9 cellular contexts compared by ENCODE assay signal in genomic region chr17:28949185-28950016, GRCh38. TPM values are rescaled to one million over a fixed set of nuclear protein-coding genes. Genes with fewer than 3 reads are reported as not detected.
A peak's percentile ranks its signal among the peaks of the same experiment; 100 is the strongest.
DNase-seq lines count a peak whose midpoint lies in the region; ATAC-seq and TF ChIP-seq lines count a peak whose summit lies in the region.
"Had no signal": no experiment of that assay in that cellular context is flagged by ENCODE, and none has a peak within 500 bp of the region (broad histone marks: within the 10 kb centered on the region; RNA-seq: fewer than 3 reads in every experiment).

No MANE protein-coding gene starts in this region.

- peak overlapping the region; percentile 93 for H3K27ac Mint-ChIP-seq in activated B cell treated with CpG ODN at 0.5 μM for 24 hours
- peak overlapping the region; percentile 97 for H3K27ac Mint-ChIP-seq in central memory CD8-positive, alpha-beta T cell (ENCODE audit: low read depth)
- H3K27ac Mint-ChIP-seq: dendritic cell treated with granulocyte-macrophage colony-stimulating factor and Interleukin-4, amounts not matched to agents 40 ng/mL and 50 ng/mL, for 4 days had no signal

- H3K9me3 Mint-ChIP-seq in activated B cell treated with CpG ODN at 0.5 μM for 24 hours: no peaks in the 10 kb centered on the region
- H3K9me3 Mint-ChIP-seq in central memory CD8-positive, alpha-beta T cell: no peaks in the 10 kb centered on the region
- H3K9me3 Mint-ChIP-seq: dendritic cell treated with granulocyte-macrophage colony-stimulating factor and Interleukin-4, amounts not matched to agents 40 ng/mL and 50 ng/mL, for 4 days had no signal

- DNase-seq in ELF-1 (ENCODE audit: low read depth, low spot score): peak; percentile 81
- DNase-seq in NB4 (ENCODE audit: low read depth): peak; percentile 79
- peak; percentile 75 for DNase-seq in activated B cell treated with CpG ODN at 0.5 μM for 24 hours
- peak; percentile 32 to 40 for DNase-seq in central memory CD8-positive, alpha-beta T cell (ENCODE audit: low spot score in 2 of 2)
- DNase-seq in kidney epithelial cell (ENCODE audit: low read depth): no peak
- DNase-seq in stimulated activated CD4-positive, alpha-beta T cell treated with anti-CD3 and anti-CD28 coated beads, Interleukin-15, amount 100 ng/mL, for 24 hours: peak; percentile 84
- DNase-seq in GM19240 (ENCODE audit: insufficient read length, low spot score): no peak
- DNase-seq in NCI-H2081 treated with DMSO at 0.1 percent for 48 hours (lab: John Stamatoyannopoulos, UW): no peak

- peak overlapping the region; percentile 96 for H3K4me3 Mint-ChIP-seq in activated B cell treated with CpG ODN at 0.5 μM for 24 hours
- H3K4me3 Mint-ChIP-seq in central memory CD8-positive, alpha-beta T cell: no peak overlapping the region
- H3K4me3 Mint-ChIP-seq: dendritic cell treated with granulocyte-macrophage colony-stimulating factor and Interleukin-4, amounts not matched to agents 40 ng/mL and 50 ng/mL, for 4 days had no signal

- CTCF ChIA-PET in activated B cell treated with CpG ODN at 0.5 μM for 24 hours (lab: Charles Lee): interaction anchor here (0.8 to 2.4 kb wide), 8 partner anchors 10 to 302 kb away, joined by 3 to 8 read pairs (median 3); no protein-coding TSS in a partner anchor

- TF ChIP-seq CTCF in NB4 (IDR thresholded peaks at IDR 0.05; ENCODE audit: low read depth, low read length) (no peak), activated B cell treated with CpG ODN at 0.5 μM for 24 hours (IDR thresholded peaks at IDR 0.05) (no peak), kidney epithelial cell (IDR thresholded peaks at IDR 0.05; ENCODE audit: insufficient read depth, low read length, poor library complexity, severe bottlenecking) (no peak)

- no peaks in the 10 kb centered on the region for H3K27me3 Mint-ChIP-seq in activated B cell treated with CpG ODN at 0.5 μM for 24 hours
- no peaks in the 10 kb centered on the region for H3K27me3 Mint-ChIP-seq in central memory CD8-positive, alpha-beta T cell
- H3K27me3 Mint-ChIP-seq: dendritic cell treated with granulocyte-macrophage colony-stimulating factor and Interleukin-4, amounts not matched to agents 40 ng/mL and 50 ng/mL, for 4 days had no signal

- intact Hi-C loops in activated B cell treated with CpG ODN at 0.5 μM for 24 hours (cut with micrococcal nuclease): loop anchor here (1.0 to 10.0 kb wide), 8 partner anchors 23 to 645 kb away; partner anchors contain the start of genes ANKRD13B, DHRS13, FAM222B and FLOT2

- no peak for TF ChIP-seq POLR2A in NB4 (IDR thresholded peaks at IDR 0.05; ENCODE audit: extremely low read depth, insufficient read length)

- H3K27me3 ChIP-seq in kidney epithelial cell (ENCODE audit: control insufficient read depth, insufficient read depth, low read length): no peaks in the 10 kb centered on the region

- no peaks in the 10 kb centered on the region for H3K36me3 ChIP-seq in kidney epithelial cell (ENCODE audit: control insufficient read depth, insufficient read depth, low read length)

- H3K4me3 ChIP-seq in NB4 (ENCODE audit: low read depth, low read length): peak overlapping the region; percentile 91
- H3K4me3 ChIP-seq in kidney epithelial cell (ENCODE audit: low read depth, low read length): peak overlapping the region; percentile 55

- H3K4me1 Mint-ChIP-seq in activated B cell treated with CpG ODN at 0.5 μM for 24 hours: peaks cover 45% of the 10 kb centered on the region
- peaks cover 30% of the 10 kb centered on the region for H3K4me1 Mint-ChIP-seq in central memory CD8-positive, alpha-beta T cell

- ATAC-seq in activated B cell treated with CpG ODN at 0.5 μM for 24 hours (ENCODE audit: low read depth): peak; percentile 11
- ATAC-seq in central memory CD8-positive, alpha-beta T cell (replicated peaks; ENCODE audit: extremely low read depth, poor library complexity, severe bottlenecking): no peak

- H3K36me3 Mint-ChIP-seq in activated B cell treated with CpG ODN at 0.5 μM for 24 hours (ENCODE audit: low read depth): peaks cover 32% of the 10 kb centered on the region
- peaks cover 16% of the 10 kb centered on the region for H3K36me3 Mint-ChIP-seq in central memory CD8-positive, alpha-beta T cell (ENCODE audit: insufficient read depth)

- POLR2A ChIA-PET in activated B cell treated with CpG ODN at 0.5 μM for 24 hours (lab: Charles Lee): interaction anchor here (0.6 to 4.7 kb wide), 33 partner anchors 8 to 618 kb away, joined by 3 to 95 read pairs (median 6); partner anchors contain the start of genes BLTP2, FAM222B, FLOT2 and IFT20

RNA-seq across cellular contexts. Expression of gene PHF12, which starts 1.9 kb away (rescaled TPM):
- total RNA-seq in activated B cell treated with CpG ODN at 0.5 μM for 24 hours (89.2 and 96.5 TPM in 2 replicates), kidney epithelial cell (19.6 and 30.8 TPM in 2 replicates)

RNA-seq across cellular contexts. Expression of gene DHRS13, which starts 46.5 kb away (rescaled TPM):
- total RNA-seq in activated B cell treated with CpG ODN at 0.5 μM for 24 hours (32.0 and 39.6 TPM in 2 replicates), kidney epithelial cell (12.2 and 12.7 TPM in 2 replicates)

RNA-seq across cellular contexts. Expression of gene FLOT2, which starts 51.9 kb away (rescaled TPM):
- 303 and 321 TPM in 2 replicates for total RNA-seq in activated B cell treated with CpG ODN at 0.5 μM for 24 hours
- 55.5 and 69.1 TPM in 2 replicates for total RNA-seq in kidney epithelial cell

RNA-seq across cellular contexts. Expression of gene SEZ6, which starts 56.4 kb away (rescaled TPM):
- total RNA-seq in activated B cell treated with CpG ODN at 0.5 μM for 24 hours (not detected in 2 replicates), kidney epithelial cell (not detected in 2 replicates)

Comparison
In these comparisons a context has a peak if more than half of its experiments do, and no peak if none do; other contexts are left out.
1. DNase-seq: peak in ELF-1 (single experiment), NB4 (single experiment), activated B cell treated with CpG ODN at 0.5 μM for 24 hours (single experiment), central memory CD8-positive, alpha-beta T cell (2 of 2) and stimulated activated CD4-positive, alpha-beta T cell treated with anti-CD3 and anti-CD28 coated beads, Interleukin-15, amount 100 ng/mL, for 24 hours (single experiment); none in kidney epithelial cell (single experiment), GM19240 (single experiment) and NCI-H2081 treated with DMSO at 0.1 percent for 48 hours (single experiment).